Comparison of ENCODE assay signal across 17 cellular contexts in the genomic region with DNA sequence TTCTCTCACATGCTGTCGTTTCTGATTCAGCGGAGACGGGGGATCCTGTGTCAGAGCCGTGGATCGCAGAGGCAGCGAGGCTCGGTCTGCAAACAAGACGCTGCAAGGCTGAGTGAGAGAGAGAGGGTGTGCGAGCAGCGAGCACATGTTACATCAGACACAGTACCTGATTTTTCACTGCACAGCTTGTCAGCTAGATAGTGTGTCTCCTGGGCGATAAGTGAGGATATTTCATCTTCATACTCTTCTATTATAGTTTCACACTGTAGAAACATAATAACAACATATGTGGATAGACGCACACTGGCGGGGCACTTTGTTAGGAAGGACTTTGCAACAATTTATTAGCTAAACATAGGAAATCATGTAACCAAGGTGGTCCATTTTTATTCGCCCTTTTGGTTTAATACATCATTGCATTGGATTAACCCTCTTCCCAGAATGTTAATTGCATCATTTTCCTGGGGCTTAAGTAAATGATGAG. TPM values are rescaled to one million over a fixed set of nuclear protein-coding genes. Genes with fewer than 3 reads are reported as not detected.
A peak's percentile ranks its signal among the peaks of the same experiment; 100 is the strongest.
DNase-seq lines count a peak whose midpoint lies in the region; ATAC-seq and TF ChIP-seq lines count a peak whose summit lies in the region.
"Had no signal": no experiment of that assay in that cellular context is flagged by ENCODE, and none has a peak within 500 bp of the region (broad histone marks: within the 10 kb centered on the region; RNA-seq: fewer than 3 reads in every experiment).

No MANE protein-coding gene starts in this region.

- in situ Hi-C loops in gastrocnemius medialis (cut with MboI; ENCODE audit: low sequenced_read_pairs in 4 of 4), result no loop called here

- H3K27ac Mint-ChIP-seq in T-helper 1 cell treated with Interleukin-12 subunit alpha and Interleukin-12 subunit beta and Interleukin-4 antibody, amounts not matched to agents 30 μg/mL and 1 μg/mL, for 36 hours, result peak overlapping the region; percentile 18
- H3K27ac Mint-ChIP-seq: CD4-positive, CD25-positive, alpha-beta regulatory T cell had no signal

- H3K79me2 ChIP-seq in osteoblast (ENCODE audit: insufficient read depth, low read length), result no peaks in the 10 kb centered on the region

- H3K4me3 ChIP-seq in osteoblast (ENCODE audit: insufficient read depth, low read length), result no peak overlapping the region
- H3K4me3 ChIP-seq in gastrocnemius medialis, result no peak overlapping the region
- H3K4me3 ChIP-seq: coronary artery, right atrium auricular region, upper lobe of left lung had no signal

- no peak overlapping the region for H3K4me3 Mint-ChIP-seq in T-helper 1 cell treated with Interleukin-12 subunit alpha and Interleukin-12 subunit beta and Interleukin-4 antibody, amounts not matched to agents 30 μg/mL and 1 μg/mL, for 36 hours

- no peaks in the 10 kb centered on the region for H3K9me3 ChIP-seq in osteoblast (ENCODE audit: low read depth, low read length)
- no peaks in the 10 kb centered on the region for H3K9me3 ChIP-seq in gastrocnemius medialis
- H3K9me3 ChIP-seq: right atrium auricular region, upper lobe of left lung had no signal

- H3K36me3 Mint-ChIP-seq in T-helper 1 cell treated with Interleukin-12 subunit alpha and Interleukin-12 subunit beta and Interleukin-4 antibody, amounts not matched to agents 30 μg/mL and 1 μg/mL, for 36 hours (ENCODE audit: low read depth), result peaks cover 3% of the 10 kb centered on the region
- H3K36me3 Mint-ChIP-seq: CD4-positive, CD25-positive, alpha-beta regulatory T cell had no signal

- no peak overlapping the region for H3K27ac ChIP-seq in osteoblast (ENCODE audit: low read depth, low read length)
- H3K27ac ChIP-seq in gastrocnemius medialis, result no peak overlapping the region
- H3K27ac ChIP-seq: coronary artery, HL-60, right atrium auricular region, upper lobe of left lung had no signal

- H3K4me1 Mint-ChIP-seq in T-helper 1 cell treated with Interleukin-12 subunit alpha and Interleukin-12 subunit beta and Interleukin-4 antibody, amounts not matched to agents 30 μg/mL and 1 μg/mL, for 36 hours (ENCODE audit: low read depth), result peaks cover 13% of the 10 kb centered on the region

- H3K4me2 ChIP-seq in osteoblast (ENCODE audit: insufficient read depth, low read length), result no peak overlapping the region

- H4K20me1 ChIP-seq in osteoblast (ENCODE audit: insufficient read depth, low read length), result no peaks in the 10 kb centered on the region

- H3K27me3 Mint-ChIP-seq in T-helper 1 cell treated with Interleukin-12 subunit alpha and Interleukin-12 subunit beta and Interleukin-4 antibody, amounts not matched to agents 30 μg/mL and 1 μg/mL, for 36 hours (ENCODE audit: low read depth), result peaks cover 99% of the 10 kb centered on the region

- TF ChIP-seq CTCF in osteoblast (IDR thresholded peaks at IDR 0.05; ENCODE audit: extremely low read depth, low read depth, low read length) (no peak), gastrocnemius medialis (IDR thresholded peaks at IDR 0.05 in 4 of 5, conservative IDR thresholded peaks at IDR 0.05 in 1 of 5) (no peak)

- H3K4me1 ChIP-seq in osteoblast (ENCODE audit: insufficient read depth, low read length) (no peaks in the 10 kb centered on the region), gastrocnemius medialis (no peaks in the 10 kb centered on the region)

- ATAC-seq in GM18870 (IDR thresholded peaks at IDR 0.05; ENCODE audit: unreplicated experiment), result no peak
- ATAC-seq in HG02610 (IDR thresholded peaks at IDR 0.05; ENCODE audit: unreplicated experiment), result no peak
- no peak for ATAC-seq in gastrocnemius medialis
- ATAC-seq: Right ventricle myocardium inferior had no signal

- no peaks in the 10 kb centered on the region for H3K36me3 ChIP-seq in osteoblast (ENCODE audit: insufficient read depth, low read length)
- H3K36me3 ChIP-seq in gastrocnemius medialis, result no peaks in the 10 kb centered on the region
- H3K36me3 ChIP-seq: right atrium auricular region, upper lobe of left lung had no signal

- H3K27me3 ChIP-seq in osteoblast (ENCODE audit: insufficient read depth, low read length) (peaks cover 65% of the 10 kb centered on the region), gastrocnemius medialis (peaks cover 67 to 85% (median 72%) of the 10 kb centered on the region in 3 donors)

- no peak overlapping the region for H2AFZ ChIP-seq in osteoblast (ENCODE audit: low read length)

- intact Hi-C loops in gastrocnemius medialis (cut with DNase I; ENCODE audit: low total_unique reads), result no loop called here

- H3K9me3 Mint-ChIP-seq in T-helper 1 cell treated with Interleukin-12 subunit alpha and Interleukin-12 subunit beta and Interleukin-4 antibody, amounts not matched to agents 30 μg/mL and 1 μg/mL, for 36 hours, result no peaks in the 10 kb centered on the region

- DNase-seq in DMS153 treated with DMSO at 0.1 percent for 48 hours (lab: John Stamatoyannopoulos, UW; ENCODE audit: unreplicated experiment), result peak; percentile 7
- DNase-seq in H4 (ENCODE audit: low spot score), result peak; percentile 59
- DNase-seq in kidney tubule cell (ENCODE audit: low spot score), result peak; percentile 8
- DNase-seq in osteoblast (ENCODE audit: insufficient read length, low spot score, missing footprints), result no peak
- no peak for DNase-seq in gastrocnemius medialis
- DNase-seq: activated CD4-positive, alpha-beta T cell treated with anti-CD3 and anti-CD28 coated beads for 1 hour; CD4-positive, CD25-positive, alpha-beta regulatory T cell; NCI-H1930; upper lobe of left lung had no signal

- no peak for TF ChIP-seq POLR2A in gastrocnemius medialis (IDR thresholded peaks at IDR 0.05)

RNA-seq across cellular contexts. Expression of gene CNPY1, which starts 39.5 kb away (rescaled TPM):
- 0.08 TPM in 1 of 2 replicates, not detected in the other for total RNA-seq in H4 (2014; rRNA removed; shearing (Covaris generic))
- total RNA-seq in osteoblast (not detected in 2 replicates), gastrocnemius medialis (under 1 TPM in 1 of 4 donors, not detected in 3; 0.25 TPM)
- total RNA-seq: CD4-positive, CD25-positive, alpha-beta regulatory T cell; lower leg skin; right atrium auricular region; Right ventricle myocardium inferior; upper lobe of left lung had no signal

RNA-seq across cellular contexts. Expression of gene EN2, which starts 49.0 kb away (rescaled TPM):
- total RNA-seq in H4 (2014; rRNA removed; shearing (Covaris generic)), result 0.16 and 0.29 TPM in 2 replicates
- total RNA-seq in osteoblast (under 0.01 TPM in 1 of 2 replicates, not detected in the other), gastrocnemius medialis (1 to 10 TPM in 1 of 4 donors, under 1 TPM in 3; 0.31 to 1.2 (median 0.65) TPM)
- total RNA-seq: CD4-positive, CD25-positive, alpha-beta regulatory T cell; right atrium auricular region; upper lobe of left lung had no signal

Comparison
In these comparisons a context has a peak if more than half of its experiments do, and no peak if none do; other contexts are left out.
1. DNase-seq: peak in DMS153 treated with DMSO at 0.1 percent for 48 hours (single experiment), H4 (single experiment) and kidney tubule cell (single experiment); none in osteoblast (single experiment) and gastrocnemius medialis (0 of 2).